ENCODE assay signal across 2 cellular contexts in the genomic region with DNA sequence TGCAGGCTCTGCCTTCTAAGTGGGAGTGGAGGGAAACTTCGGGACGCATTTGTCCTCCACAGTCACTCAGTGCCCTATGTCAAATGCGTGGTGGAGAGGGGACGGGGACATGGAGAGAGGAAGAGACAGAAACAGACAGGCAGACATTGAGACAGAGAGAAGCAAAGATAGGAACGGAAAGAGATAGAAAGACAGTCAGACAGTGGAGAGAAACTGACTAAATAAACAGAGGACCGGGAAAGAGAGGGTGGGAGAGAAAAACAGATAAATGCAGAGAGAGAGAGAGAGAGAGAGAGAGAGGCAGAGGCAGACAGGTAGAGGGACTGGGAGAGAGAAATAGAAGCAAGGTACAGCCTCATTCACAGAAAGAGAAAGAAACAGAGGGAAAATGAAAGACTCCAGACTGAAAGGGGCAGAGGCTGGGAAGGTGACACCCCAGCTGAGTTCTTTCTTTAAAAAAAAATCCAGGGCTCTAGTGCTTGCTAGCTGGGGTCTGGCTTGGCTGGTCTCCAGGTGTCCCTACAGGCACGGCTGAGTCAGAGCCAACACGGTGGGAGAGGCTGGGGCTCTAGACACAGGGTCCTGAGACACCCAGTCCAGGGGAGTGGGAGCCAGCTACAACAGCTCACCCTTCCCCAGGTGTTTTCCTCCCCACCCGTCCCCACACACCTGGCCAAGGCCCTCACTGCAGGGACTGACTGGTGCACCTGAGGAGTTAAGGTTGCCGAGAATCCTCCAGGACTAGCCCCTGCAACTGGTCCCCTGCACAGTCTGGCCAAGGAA.
TF ChIP-seq lines count a peak whose summit lies in the region.

No MANE protein-coding gene starts in this region.

TF ChIP-seq in SK-N-SH, 30 proteins besides CTCF, POLR2A, EP300 and RAD21 (continued from another document):
- TF ChIP-seq, protein P1, sequence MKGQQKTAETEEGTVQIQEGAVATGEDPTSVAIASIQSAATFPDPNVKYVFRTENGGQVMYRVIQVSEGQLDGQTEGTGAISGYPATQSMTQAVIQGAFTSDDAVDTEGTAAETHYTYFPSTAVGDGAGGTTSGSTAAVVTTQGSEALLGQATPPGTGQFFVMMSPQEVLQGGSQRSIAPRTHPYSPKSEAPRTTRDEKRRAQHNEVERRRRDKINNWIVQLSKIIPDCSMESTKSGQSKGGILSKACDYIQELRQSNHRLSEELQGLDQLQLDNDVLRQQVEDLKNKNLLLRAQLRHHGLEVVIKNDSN (IDR thresholded peaks at IDR 0.05; ENCODE audit: borderline replicate concordance, low read depth): no peak
- no peak for TF ChIP-seq TEAD4 (IDR thresholded peaks at IDR 0.05; ENCODE audit: borderline replicate concordance, insufficient read depth)
- TF ChIP-seq, protein P2, sequence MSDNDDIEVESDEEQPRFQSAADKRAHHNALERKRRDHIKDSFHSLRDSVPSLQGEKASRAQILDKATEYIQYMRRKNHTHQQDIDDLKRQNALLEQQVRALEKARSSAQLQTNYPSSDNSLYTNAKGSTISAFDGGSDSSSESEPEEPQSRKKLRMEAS (IDR thresholded peaks at IDR 0.05; ENCODE audit: low read depth): no peak
- no peak for TF ChIP-seq TCF12 (IDR thresholded peaks at IDR 0.05)
- TF ChIP-seq, protein P3, sequence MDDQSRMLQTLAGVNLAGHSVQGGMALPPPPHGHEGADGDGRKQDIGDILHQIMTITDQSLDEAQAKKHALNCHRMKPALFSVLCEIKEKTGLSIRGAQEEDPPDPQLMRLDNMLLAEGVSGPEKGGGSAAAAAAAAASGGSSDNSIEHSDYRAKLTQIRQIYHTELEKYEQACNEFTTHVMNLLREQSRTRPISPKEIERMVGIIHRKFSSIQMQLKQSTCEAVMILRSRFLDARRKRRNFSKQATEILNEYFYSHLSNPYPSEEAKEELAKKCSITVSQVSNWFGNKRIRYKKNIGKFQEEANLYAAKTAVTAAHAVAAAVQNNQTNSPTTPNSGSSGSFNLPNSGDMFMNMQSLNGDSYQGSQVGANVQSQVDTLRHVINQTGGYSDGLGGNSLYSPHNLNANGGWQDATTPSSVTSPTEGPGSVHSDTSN (IDR thresholded peaks at IDR 0.05): no peak
- no peak for TF ChIP-seq FOXM1 (IDR thresholded peaks at IDR 0.05; ENCODE audit: low read depth)
- TF ChIP-seq SIN3A (IDR thresholded peaks at IDR 0.05; ENCODE audit: borderline replicate concordance, low read depth, low read length): no peak
- TF ChIP-seq, protein P4, sequence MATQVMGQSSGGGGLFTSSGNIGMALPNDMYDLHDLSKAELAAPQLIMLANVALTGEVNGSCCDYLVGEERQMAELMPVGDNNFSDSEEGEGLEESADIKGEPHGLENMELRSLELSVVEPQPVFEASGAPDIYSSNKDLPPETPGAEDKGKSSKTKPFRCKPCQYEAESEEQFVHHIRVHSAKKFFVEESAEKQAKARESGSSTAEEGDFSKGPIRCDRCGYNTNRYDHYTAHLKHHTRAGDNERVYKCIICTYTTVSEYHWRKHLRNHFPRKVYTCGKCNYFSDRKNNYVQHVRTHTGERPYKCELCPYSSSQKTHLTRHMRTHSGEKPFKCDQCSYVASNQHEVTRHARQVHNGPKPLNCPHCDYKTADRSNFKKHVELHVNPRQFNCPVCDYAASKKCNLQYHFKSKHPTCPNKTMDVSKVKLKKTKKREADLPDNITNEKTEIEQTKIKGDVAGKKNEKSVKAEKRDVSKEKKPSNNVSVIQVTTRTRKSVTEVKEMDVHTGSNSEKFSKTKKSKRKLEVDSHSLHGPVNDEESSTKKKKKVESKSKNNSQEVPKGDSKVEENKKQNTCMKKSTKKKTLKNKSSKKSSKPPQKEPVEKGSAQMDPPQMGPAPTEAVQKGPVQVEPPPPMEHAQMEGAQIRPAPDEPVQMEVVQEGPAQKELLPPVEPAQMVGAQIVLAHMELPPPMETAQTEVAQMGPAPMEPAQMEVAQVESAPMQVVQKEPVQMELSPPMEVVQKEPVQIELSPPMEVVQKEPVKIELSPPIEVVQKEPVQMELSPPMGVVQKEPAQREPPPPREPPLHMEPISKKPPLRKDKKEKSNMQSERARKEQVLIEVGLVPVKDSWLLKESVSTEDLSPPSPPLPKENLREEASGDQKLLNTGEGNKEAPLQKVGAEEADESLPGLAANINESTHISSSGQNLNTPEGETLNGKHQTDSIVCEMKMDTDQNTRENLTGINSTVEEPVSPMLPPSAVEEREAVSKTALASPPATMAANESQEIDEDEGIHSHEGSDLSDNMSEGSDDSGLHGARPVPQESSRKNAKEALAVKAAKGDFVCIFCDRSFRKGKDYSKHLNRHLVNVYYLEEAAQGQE (IDR thresholded peaks at IDR 0.05; ENCODE audit: low read depth, low read length): no peak
- TF ChIP-seq NRF1 (IDR thresholded peaks at IDR 0.05; ENCODE audit: low read depth, low read length): no peak
- TF ChIP-seq, protein P5, sequence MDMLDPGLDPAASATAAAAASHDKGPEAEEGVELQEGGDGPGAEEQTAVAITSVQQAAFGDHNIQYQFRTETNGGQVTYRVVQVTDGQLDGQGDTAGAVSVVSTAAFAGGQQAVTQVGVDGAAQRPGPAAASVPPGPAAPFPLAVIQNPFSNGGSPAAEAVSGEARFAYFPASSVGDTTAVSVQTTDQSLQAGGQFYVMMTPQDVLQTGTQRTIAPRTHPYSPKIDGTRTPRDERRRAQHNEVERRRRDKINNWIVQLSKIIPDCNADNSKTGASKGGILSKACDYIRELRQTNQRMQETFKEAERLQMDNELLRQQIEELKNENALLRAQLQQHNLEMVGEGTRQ (IDR thresholded peaks at IDR 0.05; ENCODE audit: borderline replicate concordance, low read depth, low read length): no peak
- no peak for TF ChIP-seq RFX5 (IDR thresholded peaks at IDR 0.05; ENCODE audit: low read length)

TF ChIP-seq in SK-N-SH treated with all-trans-retinoic acid at 6 μM for 48 hours, 23 proteins besides CTCF, POLR2A, EP300 and RAD21 (continued from another document):
- TF ChIP-seq OSR1 (CRISPR knock-in tag; IDR thresholded peaks at IDR 0.05): no peak
